ENCODE assay signal across 8 cellular contexts in the genomic region with DNA sequence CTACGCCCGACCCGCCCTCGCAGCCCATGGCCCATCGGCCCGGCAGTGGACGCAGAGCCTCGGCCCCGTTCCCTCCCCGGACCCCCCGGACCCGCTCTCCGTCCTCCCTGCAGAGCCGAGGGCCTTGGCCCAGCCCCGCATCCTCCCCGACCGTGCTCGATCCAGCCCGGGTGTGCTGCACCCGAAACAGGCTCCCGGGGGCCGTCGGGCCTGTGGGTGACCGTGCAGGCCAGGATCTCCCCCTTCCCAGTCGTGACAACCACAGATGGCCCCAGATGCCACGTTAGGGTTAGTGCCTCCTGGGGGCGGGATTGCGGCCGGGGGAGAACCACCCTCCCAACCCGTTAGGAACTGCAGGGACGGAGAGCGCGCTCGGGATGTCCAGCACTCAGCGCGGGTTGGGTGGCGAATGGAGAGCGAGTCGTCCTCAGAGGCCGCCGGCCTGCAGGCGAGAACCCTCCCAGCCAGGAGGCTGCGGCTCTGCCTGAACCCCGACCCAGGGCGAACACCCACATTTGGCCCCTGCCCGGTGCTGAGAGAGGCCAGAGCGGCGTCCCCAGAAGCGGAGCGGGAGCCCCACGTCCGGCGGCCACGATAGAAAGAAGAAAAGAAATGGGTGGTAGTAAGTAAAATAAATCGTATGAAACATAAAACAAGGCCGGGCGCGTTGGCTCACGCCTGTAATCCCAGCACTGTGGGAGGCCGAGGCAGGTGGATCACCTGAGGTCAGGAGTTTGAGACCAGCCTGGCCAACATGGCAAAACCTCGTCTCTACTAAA. TPM values are rescaled to one million over a fixed set of nuclear protein-coding genes. Genes with fewer than 3 reads are reported as not detected.
DNase-seq lines count a peak whose midpoint lies in the region; ATAC-seq and TF ChIP-seq lines count a peak whose summit lies in the region.

No MANE protein-coding gene starts in this region.

- intact Hi-C loops in Calu3 (cut with micrococcal nuclease; ENCODE audit: unreplicated experiment): no loop called here
- intact Hi-C loops in right cardiac atrium (cut with DNase I): loop anchor here in 1 of 4 donors (10.0 kb wide), 1 partner anchor 95 kb away; no protein-coding TSS in a partner anchor
- intact Hi-C loops in sigmoid colon (cut with DNase I): loop anchor here (1.0 to 5.0 kb wide), 2 partner anchors 17 to 42 kb away; no protein-coding TSS in a partner anchor

- no peaks in the 10 kb centered on the region for H3K27me3 ChIP-seq in right cardiac atrium (ENCODE audit: control insufficient read depth, insufficient read depth)
- peaks cover 0 to 20% (median 19%) of the 10 kb centered on the region in 3 donors for H3K27me3 ChIP-seq in sigmoid colon

- no TSS peak for BruUV-seq in Calu3 (replicated peaks; lab: Mats Ljungman, UMichigan)

- peak overlapping the region; percentile 80 for H3K27ac ChIP-seq in right cardiac atrium (ENCODE audit: low read length)
- H3K27ac ChIP-seq in sigmoid colon: peak overlapping the region; percentile 89 to 95 (median 92)

- H3K4me3 ChIP-seq in right cardiac atrium (ENCODE audit: low read length) (peak overlapping the region; percentile 70), sigmoid colon (peak overlapping the region; percentile 82 to 89 (median 84))

- H3K4me1 ChIP-seq in right cardiac atrium (ENCODE audit: control insufficient read depth, insufficient read depth, low read length) (no peaks in the 10 kb centered on the region), sigmoid colon (peaks cover 0 to 16% (median 12%) of the 10 kb centered on the region in 4 donors)

- H3K4me1 Mint-ChIP-seq in Calu3 (ENCODE audit: low read depth, unreplicated experiment): no peaks in the 10 kb centered on the region
- peaks cover 9% of the 10 kb centered on the region for H3K4me1 Mint-ChIP-seq in activated naive CD8-positive, alpha-beta T cell treated with anti-CD3 and anti-CD28 coated beads, Interleukin-2, amount 50 U/mL, for 24 hours

- TF ChIP-seq CTCF in Calu3 (IDR thresholded peaks at IDR 0.05; ENCODE audit: unreplicated experiment): no peak
- TF ChIP-seq CTCF in sigmoid colon (IDR thresholded peaks at IDR 0.05): no peak

- DNase-seq in Calu3: no peak
- DNase-seq in activated naive CD8-positive, alpha-beta T cell treated with anti-CD3 and anti-CD28 coated beads, Interleukin-2, amount 50 U/mL, for 24 hours: no peak
- DNase-seq in right cardiac atrium: peak in 1 of 3 donors; percentile 75
- DNase-seq in sigmoid colon: no peak
- no peak for DNase-seq in NAMALWA (ENCODE audit: low spot score)
- no peak for DNase-seq in stimulated activated CD4-positive, alpha-beta T cell treated with anti-CD3 and anti-CD28 coated beads, Interleukin-4, amount 100 ng/mL, for 1 hour

- H3K36me3 ChIP-seq in sigmoid colon: no peaks in the 10 kb centered on the region

- H3K27ac Mint-ChIP-seq in Calu3 (ENCODE audit: unreplicated experiment): no peak overlapping the region
- H3K27ac Mint-ChIP-seq in activated naive CD8-positive, alpha-beta T cell treated with anti-CD3 and anti-CD28 coated beads, Interleukin-2, amount 50 U/mL, for 24 hours: no peak overlapping the region

- TF ChIP-seq EP300 in sigmoid colon (IDR thresholded peaks at IDR 0.05): no peak

- 17% methylated on average over 61 of the region's 61 CpGs for WGBS in right cardiac atrium
- 27 to 39% methylated on average over 61 of the region's 61 CpGs for WGBS in sigmoid colon, 2 donors

- peak overlapping the region; percentile 51 for H3K4me3 Mint-ChIP-seq in Calu3 (ENCODE audit: low read depth, unreplicated experiment)
- H3K4me3 Mint-ChIP-seq in activated naive CD8-positive, alpha-beta T cell treated with anti-CD3 and anti-CD28 coated beads, Interleukin-2, amount 50 U/mL, for 24 hours: peak overlapping the region; percentile 68

- peaks cover 19% of the 10 kb centered on the region for H3K36me3 Mint-ChIP-seq in Calu3 (ENCODE audit: insufficient read depth, unreplicated experiment)
- H3K36me3 Mint-ChIP-seq in activated naive CD8-positive, alpha-beta T cell treated with anti-CD3 and anti-CD28 coated beads, Interleukin-2, amount 50 U/mL, for 24 hours (ENCODE audit: low read depth): no peaks in the 10 kb centered on the region

- peaks cover 3% of the 10 kb centered on the region for H3K9me3 Mint-ChIP-seq in Calu3 (ENCODE audit: low read depth, unreplicated experiment)
- no peaks in the 10 kb centered on the region for H3K9me3 Mint-ChIP-seq in activated naive CD8-positive, alpha-beta T cell treated with anti-CD3 and anti-CD28 coated beads, Interleukin-2, amount 50 U/mL, for 24 hours

- no peaks in the 10 kb centered on the region for H3K9me3 ChIP-seq in right cardiac atrium (ENCODE audit: control insufficient read depth, low read length)
- H3K9me3 ChIP-seq in sigmoid colon: no peaks in the 10 kb centered on the region

- ATAC-seq in HG02938 (IDR thresholded peaks at IDR 0.05; ENCODE audit: unreplicated experiment) (peak; percentile 19), right cardiac atrium (peak; percentile 57), GM21786 (IDR thresholded peaks at IDR 0.05; ENCODE audit: unreplicated experiment) (no peak)
- ATAC-seq in activated naive CD8-positive, alpha-beta T cell treated with anti-CD3 and anti-CD28 coated beads, Interleukin-2, amount 50 U/mL, for 24 hours: no peak

- TF ChIP-seq POLR2A in sigmoid colon (IDR thresholded peaks at IDR 0.05): no peak

- peaks cover 17% of the 10 kb centered on the region for H3K27me3 Mint-ChIP-seq in Calu3 (ENCODE audit: unreplicated experiment)
- peaks cover 16% of the 10 kb centered on the region for H3K27me3 Mint-ChIP-seq in activated naive CD8-positive, alpha-beta T cell treated with anti-CD3 and anti-CD28 coated beads, Interleukin-2, amount 50 U/mL, for 24 hours

- CTCF ChIA-PET in Calu3 (lab: Charles Lee): interaction anchor here (0.7 kb wide), 1 partner anchor 97 kb away, joined by 3 read pairs; no protein-coding TSS in a partner anchor

RNA-seq across cellular contexts. Expression of a gene that starts 6.7 kb away (rescaled TPM):
- total RNA-seq in Calu3 (2022) (0.34 and 0.47 TPM in 2 replicates), right cardiac atrium (under 1 TPM; 0.28 to 0.59 (median 0.36) TPM), sigmoid colon (under 1 TPM in 3 of 4 donors, not detected in 1; 0.16 to 0.55 (median 0.27) TPM)
- polyA plus RNA-seq in right cardiac atrium (0.27 TPM), sigmoid colon (1 to 10 TPM in 1 of 3 donors, under 1 TPM in 2; 0.46 to 6.3 (median 0.60) TPM)

RNA-seq across cellular contexts. Expression of a gene that starts 17.7 kb away (rescaled TPM):
- total RNA-seq in Calu3 (2022) (8.6 and 9.0 TPM in 2 replicates), right cardiac atrium (10 to 100 TPM; 10.9 to 15.6 (median 14.7) TPM), sigmoid colon (10 to 100 TPM; 36.3 to 78.8 (median 46.6) TPM)
- polyA plus RNA-seq in right cardiac atrium (21.3 TPM), sigmoid colon (10 to 100 TPM; 14.3 to 23.6 (median 20.4) TPM)

RNA-seq across cellular contexts. Expression of a gene that starts 28.8 kb away (rescaled TPM):
- total RNA-seq in Calu3 (2022) (8.3 and 8.4 TPM in 2 replicates), right cardiac atrium (10 to 100 TPM; 14.3 to 20.0 (median 17.6) TPM), sigmoid colon (10 to 100 TPM; 17.8 to 49.9 (median 24.9) TPM)
- polyA plus RNA-seq in right cardiac atrium (21.0 TPM), sigmoid colon (10 to 100 TPM in 1 of 3 donors, 1 to 10 TPM in 2; 1.8 to 10.8 (median 9.3) TPM)

RNA-seq across cellular contexts. Expression of a gene that starts 42.0 kb away (rescaled TPM):
- 46.1 and 50.6 TPM in 2 replicates for total RNA-seq in Calu3 (2022)
- 10 to 100 TPM; 66.8 to 78.4 (median 74.3) TPM for total RNA-seq in right cardiac atrium
- polyA plus RNA-seq in right cardiac atrium: 95.8 TPM
- total RNA-seq in sigmoid colon: 100 to 1,000 TPM in 2 of 4 donors, 10 to 100 TPM in 2; 74.9 to 152 (median 95.1) TPM
- polyA plus RNA-seq in sigmoid colon: 100 to 1,000 TPM in 1 of 3 donors, 10 to 100 TPM in 2; 79.2 to 110 (median 96.7) TPM

RNA-seq across cellular contexts. Expression of a gene that starts 54.2 kb away (rescaled TPM):
- total RNA-seq in Calu3 (2022) (0.42 TPM in 1 of 2 replicates, not detected in the other), right cardiac atrium (under 1 TPM in 2 of 4 donors, not detected in 2; 0.26 to 0.32 TPM), sigmoid colon (under 1 TPM in 1 of 4 donors, not detected in 3; 0.49 TPM)
- polyA plus RNA-seq in right cardiac atrium (0.43 TPM), sigmoid colon (10 to 100 TPM in 1 of 3 donors, not detected in 2; 11.2 TPM)

Comparison
In these comparisons a context has a peak if more than half of its experiments do, and no peak if none do; other contexts are left out.
1. ATAC-seq: peak in HG02938 (single experiment) and right cardiac atrium (2 of 2); none in activated naive CD8-positive, alpha-beta T cell treated with anti-CD3 and anti-CD28 coated beads, Interleukin-2, amount 50 U/mL, for 24 hours (single experiment) and GM21786 (single experiment).